ENCODE assay signal across 1 cellular context in the genomic region with DNA sequence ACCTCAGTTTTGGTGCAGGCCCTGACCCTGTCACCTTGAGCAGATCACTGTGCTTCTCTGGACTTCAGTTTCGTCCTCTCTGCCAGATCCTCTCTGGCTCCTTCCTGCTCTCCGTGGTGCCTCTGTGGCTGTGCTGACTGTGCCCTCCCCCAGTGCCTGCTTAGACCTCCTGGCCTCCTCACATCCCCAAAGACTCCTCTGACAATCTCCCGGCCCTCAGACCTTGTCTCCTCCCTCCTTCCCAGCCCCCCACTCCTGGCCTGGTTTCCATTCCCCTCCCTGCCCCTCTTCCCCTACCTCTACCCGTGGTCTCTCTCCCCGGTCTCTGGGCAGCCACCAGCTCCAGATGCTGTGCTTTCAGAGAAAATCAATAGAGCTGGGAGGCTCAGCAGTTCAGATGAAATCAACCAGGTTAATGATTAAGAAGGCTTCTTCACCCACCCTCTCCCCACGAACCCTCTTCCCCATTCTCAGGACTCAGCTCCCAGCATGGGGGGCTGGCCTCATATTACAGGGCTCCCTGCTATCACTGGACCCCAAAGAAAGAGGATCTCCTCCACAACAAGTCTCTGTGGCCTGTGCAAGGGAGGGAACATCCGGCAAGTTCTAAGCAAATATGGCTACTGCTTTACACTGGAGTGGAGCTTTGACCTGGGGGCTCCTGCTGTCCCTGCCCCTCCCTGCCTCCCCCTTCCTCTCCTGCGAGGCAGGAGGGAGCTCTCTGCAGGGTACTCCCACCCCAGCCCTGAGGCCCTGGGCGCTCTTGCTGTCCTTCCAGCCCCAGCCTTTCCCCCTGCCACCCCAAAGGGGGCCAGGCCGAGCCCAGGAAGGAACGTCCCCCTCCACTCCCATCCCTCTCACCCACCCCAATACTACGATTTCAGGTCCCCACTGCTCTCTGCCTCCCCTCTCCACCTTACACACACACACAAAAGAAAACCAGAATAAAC.
TF ChIP-seq lines count a peak whose summit lies in the region.

No MANE protein-coding gene starts in this region.

TF ChIP-seq in HepG2, 621 proteins besides CTCF, POLR2A, EP300 and RAD21 (continued from another document and continues in another):
- no peak for TF ChIP-seq ZNF773 (CRISPR knock-in tag; IDR thresholded peaks at IDR 0.05; ENCODE audit: borderline replicate concordance)
- TF ChIP-seq ZNF674 (CRISPR knock-in tag; IDR thresholded peaks at IDR 0.05; ENCODE audit: low read depth) = no peak
- TF ChIP-seq CREM (IDR thresholded peaks at IDR 0.05) = peak; percentile 39; the same call in 1 of the 2 replicates
- TF ChIP-seq CREM (CRISPR knock-in tag; IDR thresholded peaks at IDR 0.05) = no peak
- no peak for TF ChIP-seq MTF1 (CRISPR knock-in tag; IDR thresholded peaks at IDR 0.05)
- TF ChIP-seq ZFP36L2 (CRISPR knock-in tag; IDR thresholded peaks at IDR 0.05) = no peak
- TF ChIP-seq, protein P1, sequence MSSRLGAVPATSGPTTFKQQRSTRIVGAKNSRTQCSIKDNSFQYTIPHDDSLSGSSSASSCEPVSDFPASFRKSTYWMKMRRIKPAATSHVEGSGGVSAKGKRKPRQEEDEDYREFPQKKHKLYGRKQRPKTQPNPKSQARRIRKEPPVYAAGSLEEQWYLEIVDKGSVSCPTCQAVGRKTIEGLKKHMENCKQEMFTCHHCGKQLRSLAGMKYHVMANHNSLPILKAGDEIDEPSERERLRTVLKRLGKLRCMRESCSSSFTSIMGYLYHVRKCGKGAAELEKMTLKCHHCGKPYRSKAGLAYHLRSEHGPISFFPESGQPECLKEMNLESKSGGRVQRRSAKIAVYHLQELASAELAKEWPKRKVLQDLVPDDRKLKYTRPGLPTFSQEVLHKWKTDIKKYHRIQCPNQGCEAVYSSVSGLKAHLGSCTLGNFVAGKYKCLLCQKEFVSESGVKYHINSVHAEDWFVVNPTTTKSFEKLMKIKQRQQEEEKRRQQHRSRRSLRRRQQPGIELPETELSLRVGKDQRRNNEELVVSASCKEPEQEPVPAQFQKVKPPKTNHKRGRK (CRISPR knock-in tag; IDR thresholded peaks at IDR 0.05) = no peak
- no peak for TF ChIP-seq SNAPC2 (CRISPR knock-in tag; IDR thresholded peaks at IDR 0.05)
- TF ChIP-seq SIN3A (IDR thresholded peaks at IDR 0.05; ENCODE audit: borderline replicate concordance, low read depth, low read length) = peak; percentile 73; the same call in 1 of the 2 replicates
- TF ChIP-seq HNRNPH1 (optimal IDR thresholded peaks at IDR 0.05; ENCODE audit: low read depth, low read length) = no peak
- TF ChIP-seq, protein P2, sequence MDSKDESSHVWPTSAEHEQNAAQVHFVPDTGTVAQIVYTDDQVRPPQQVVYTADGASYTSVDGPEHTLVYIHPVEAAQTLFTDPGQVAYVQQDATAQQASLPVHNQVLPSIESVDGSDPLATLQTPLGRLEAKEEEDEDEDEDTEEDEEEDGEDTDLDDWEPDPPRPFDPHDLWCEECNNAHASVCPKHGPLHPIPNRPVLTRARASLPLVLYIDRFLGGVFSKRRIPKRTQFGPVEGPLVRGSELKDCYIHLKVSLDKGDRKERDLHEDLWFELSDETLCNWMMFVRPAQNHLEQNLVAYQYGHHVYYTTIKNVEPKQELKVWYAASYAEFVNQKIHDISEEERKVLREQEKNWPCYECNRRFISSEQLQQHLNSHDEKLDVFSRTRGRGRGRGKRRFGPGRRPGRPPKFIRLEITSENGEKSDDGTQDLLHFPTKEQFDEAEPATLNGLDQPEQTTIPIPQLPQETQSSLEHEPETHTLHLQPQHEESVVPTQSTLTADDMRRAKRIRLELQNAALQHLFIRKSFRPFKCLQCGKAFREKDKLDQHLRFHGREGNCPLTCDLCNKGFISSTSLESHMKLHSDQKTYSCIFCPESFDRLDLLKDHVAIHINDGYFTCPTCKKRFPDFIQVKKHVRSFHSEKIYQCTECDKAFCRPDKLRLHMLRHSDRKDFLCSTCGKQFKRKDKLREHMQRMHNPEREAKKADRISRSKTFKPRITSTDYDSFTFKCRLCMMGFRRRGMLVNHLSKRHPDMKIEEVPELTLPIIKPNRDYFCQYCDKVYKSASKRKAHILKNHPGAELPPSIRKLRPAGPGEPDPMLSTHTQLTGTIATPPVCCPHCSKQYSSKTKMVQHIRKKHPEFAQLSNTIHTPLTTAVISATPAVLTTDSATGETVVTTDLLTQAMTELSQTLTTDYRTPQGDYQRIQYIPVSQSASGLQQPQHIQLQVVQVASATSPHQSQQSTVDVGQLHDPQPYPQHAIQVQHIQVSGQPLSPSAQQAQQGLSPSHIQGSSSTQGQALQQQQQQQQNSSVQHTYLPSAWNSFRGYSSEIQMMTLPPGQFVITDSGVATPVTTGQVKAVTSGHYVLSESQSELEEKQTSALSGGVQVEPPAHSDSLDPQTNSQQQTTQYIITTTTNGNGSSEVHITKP (CRISPR knock-in tag; IDR thresholded peaks at IDR 0.05; ENCODE audit: low read depth) = no peak
- TF ChIP-seq TCF7L2 (IDR thresholded peaks at IDR 0.05; ENCODE audit: low read depth, low read length) = no peak
- TF ChIP-seq SAP130 (CRISPR knock-in tag; IDR thresholded peaks at IDR 0.05; ENCODE audit: low read depth) = peak; percentile 52; the same call in 1 of the 2 replicates
- peak; percentile 18; the same call in 1 of the 2 replicates for TF ChIP-seq ZNF333 (CRISPR knock-in tag; IDR thresholded peaks at IDR 0.05; ENCODE audit: borderline replicate concordance)
- TF ChIP-seq ISL2 (CRISPR knock-in tag; IDR thresholded peaks at IDR 0.05) = peak; percentile 58
- TF ChIP-seq, protein P3, sequence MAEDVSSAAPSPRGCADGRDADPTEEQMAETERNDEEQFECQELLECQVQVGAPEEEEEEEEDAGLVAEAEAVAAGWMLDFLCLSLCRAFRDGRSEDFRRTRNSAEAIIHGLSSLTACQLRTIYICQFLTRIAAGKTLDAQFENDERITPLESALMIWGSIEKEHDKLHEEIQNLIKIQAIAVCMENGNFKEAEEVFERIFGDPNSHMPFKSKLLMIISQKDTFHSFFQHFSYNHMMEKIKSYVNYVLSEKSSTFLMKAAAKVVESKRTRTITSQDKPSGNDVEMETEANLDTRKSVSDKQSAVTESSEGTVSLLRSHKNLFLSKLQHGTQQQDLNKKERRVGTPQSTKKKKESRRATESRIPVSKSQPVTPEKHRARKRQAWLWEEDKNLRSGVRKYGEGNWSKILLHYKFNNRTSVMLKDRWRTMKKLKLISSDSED (CRISPR knock-in tag; IDR thresholded peaks at IDR 0.05) = no peak
- TF ChIP-seq ZNF337 (CRISPR knock-in tag; IDR thresholded peaks at IDR 0.05; ENCODE audit: borderline replicate concordance, low read depth) = no peak
- no peak for TF ChIP-seq ZNF256 (CRISPR knock-in tag; conservative IDR thresholded peaks at IDR 0.05)
- TF ChIP-seq, protein P4, sequence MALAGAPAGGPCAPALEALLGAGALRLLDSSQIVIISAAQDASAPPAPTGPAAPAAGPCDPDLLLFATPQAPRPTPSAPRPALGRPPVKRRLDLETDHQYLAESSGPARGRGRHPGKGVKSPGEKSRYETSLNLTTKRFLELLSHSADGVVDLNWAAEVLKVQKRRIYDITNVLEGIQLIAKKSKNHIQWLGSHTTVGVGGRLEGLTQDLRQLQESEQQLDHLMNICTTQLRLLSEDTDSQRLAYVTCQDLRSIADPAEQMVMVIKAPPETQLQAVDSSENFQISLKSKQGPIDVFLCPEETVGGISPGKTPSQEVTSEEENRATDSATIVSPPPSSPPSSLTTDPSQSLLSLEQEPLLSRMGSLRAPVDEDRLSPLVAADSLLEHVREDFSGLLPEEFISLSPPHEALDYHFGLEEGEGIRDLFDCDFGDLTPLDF (CRISPR knock-in tag; IDR thresholded peaks at IDR 0.05) = no peak
- TF ChIP-seq KDM4B (CRISPR knock-in tag; IDR thresholded peaks at IDR 0.05) = no peak
- TF ChIP-seq, protein P5, sequence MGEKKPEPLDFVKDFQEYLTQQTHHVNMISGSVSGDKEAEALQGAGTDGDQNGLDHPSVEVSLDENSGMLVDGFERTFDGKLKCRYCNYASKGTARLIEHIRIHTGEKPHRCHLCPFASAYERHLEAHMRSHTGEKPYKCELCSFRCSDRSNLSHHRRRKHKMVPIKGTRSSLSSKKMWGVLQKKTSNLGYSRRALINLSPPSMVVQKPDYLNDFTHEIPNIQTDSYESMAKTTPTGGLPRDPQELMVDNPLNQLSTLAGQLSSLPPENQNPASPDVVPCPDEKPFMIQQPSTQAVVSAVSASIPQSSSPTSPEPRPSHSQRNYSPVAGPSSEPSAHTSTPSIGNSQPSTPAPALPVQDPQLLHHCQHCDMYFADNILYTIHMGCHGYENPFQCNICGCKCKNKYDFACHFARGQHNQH (CRISPR knock-in tag; IDR thresholded peaks at IDR 0.05) = no peak; the same call in 1 of the 2 replicates
- TF ChIP-seq, protein P6, sequence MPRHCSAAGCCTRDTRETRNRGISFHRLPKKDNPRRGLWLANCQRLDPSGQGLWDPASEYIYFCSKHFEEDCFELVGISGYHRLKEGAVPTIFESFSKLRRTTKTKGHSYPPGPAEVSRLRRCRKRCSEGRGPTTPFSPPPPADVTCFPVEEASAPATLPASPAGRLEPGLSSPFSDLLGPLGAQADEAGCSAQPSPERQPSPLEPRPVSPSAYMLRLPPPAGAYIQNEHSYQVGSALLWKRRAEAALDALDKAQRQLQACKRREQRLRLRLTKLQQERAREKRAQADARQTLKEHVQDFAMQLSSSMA (CRISPR knock-in tag; IDR thresholded peaks at IDR 0.05) = no peak
- TF ChIP-seq, protein P7, sequence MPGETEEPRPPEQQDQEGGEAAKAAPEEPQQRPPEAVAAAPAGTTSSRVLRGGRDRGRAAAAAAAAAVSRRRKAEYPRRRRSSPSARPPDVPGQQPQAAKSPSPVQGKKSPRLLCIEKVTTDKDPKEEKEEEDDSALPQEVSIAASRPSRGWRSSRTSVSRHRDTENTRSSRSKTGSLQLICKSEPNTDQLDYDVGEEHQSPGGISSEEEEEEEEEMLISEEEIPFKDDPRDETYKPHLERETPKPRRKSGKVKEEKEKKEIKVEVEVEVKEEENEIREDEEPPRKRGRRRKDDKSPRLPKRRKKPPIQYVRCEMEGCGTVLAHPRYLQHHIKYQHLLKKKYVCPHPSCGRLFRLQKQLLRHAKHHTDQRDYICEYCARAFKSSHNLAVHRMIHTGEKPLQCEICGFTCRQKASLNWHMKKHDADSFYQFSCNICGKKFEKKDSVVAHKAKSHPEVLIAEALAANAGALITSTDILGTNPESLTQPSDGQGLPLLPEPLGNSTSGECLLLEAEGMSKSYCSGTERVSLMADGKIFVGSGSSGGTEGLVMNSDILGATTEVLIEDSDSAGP (CRISPR knock-in tag; IDR thresholded peaks at IDR 0.05; ENCODE audit: borderline replicate concordance) = peak; percentile 41; the same call in 1 of the 2 replicates
- TF ChIP-seq, protein P8, sequence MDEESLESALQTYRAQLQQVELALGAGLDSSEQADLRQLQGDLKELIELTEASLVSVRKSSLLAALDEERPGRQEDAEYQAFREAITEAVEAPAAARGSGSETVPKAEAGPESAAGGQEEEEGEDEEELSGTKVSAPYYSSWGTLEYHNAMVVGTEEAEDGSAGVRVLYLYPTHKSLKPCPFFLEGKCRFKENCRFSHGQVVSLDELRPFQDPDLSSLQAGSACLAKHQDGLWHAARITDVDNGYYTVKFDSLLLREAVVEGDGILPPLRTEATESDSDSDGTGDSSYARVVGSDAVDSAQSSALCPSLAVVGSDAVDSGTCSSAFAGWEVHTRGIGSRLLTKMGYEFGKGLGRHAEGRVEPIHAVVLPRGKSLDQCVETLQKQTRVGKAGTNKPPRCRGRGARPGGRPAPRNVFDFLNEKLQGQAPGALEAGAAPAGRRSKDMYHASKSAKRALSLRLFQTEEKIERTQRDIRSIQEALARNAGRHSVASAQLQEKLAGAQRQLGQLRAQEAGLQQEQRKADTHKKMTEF (CRISPR knock-in tag; IDR thresholded peaks at IDR 0.05) = no peak
- no peak for TF ChIP-seq ATAD3A (CRISPR knock-in tag; IDR thresholded peaks at IDR 0.05)
- no peak for TF ChIP-seq KLF9 (CRISPR knock-in tag; IDR thresholded peaks at IDR 0.05; ENCODE audit: low read depth)
- no peak for TF ChIP-seq MYNN (CRISPR knock-in tag; IDR thresholded peaks at IDR 0.05; ENCODE audit: low read depth)
- TF ChIP-seq KDM6A (CRISPR knock-in tag; IDR thresholded peaks at IDR 0.05; ENCODE audit: low read depth) = 0 out of 2 replicates have a peak, but pooled peaks have one; percentile 8
- no peak for TF ChIP-seq ZNF879 (CRISPR knock-in tag; IDR thresholded peaks at IDR 0.05)
- TF ChIP-seq, protein P9, sequence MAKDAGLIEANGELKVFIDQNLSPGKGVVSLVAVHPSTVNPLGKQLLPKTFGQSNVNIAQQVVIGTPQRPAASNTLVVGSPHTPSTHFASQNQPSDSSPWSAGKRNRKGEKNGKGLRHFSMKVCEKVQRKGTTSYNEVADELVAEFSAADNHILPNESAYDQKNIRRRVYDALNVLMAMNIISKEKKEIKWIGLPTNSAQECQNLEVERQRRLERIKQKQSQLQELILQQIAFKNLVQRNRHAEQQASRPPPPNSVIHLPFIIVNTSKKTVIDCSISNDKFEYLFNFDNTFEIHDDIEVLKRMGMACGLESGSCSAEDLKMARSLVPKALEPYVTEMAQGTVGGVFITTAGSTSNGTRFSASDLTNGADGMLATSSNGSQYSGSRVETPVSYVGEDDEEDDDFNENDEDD (CRISPR knock-in tag; IDR thresholded peaks at IDR 0.05; ENCODE audit: borderline replicate concordance) = no peak
- TF ChIP-seq ZNF10 (CRISPR knock-in tag; IDR thresholded peaks at IDR 0.05; ENCODE audit: borderline replicate concordance, low read depth) = no peak
- TF ChIP-seq ZNF451 (CRISPR knock-in tag; IDR thresholded peaks at IDR 0.05) = no peak
- no peak for TF ChIP-seq ZNF562 (CRISPR knock-in tag; IDR thresholded peaks at IDR 0.05; ENCODE audit: borderline replicate concordance)
- TF ChIP-seq MBNL3 (CRISPR knock-in tag; conservative IDR thresholded peaks at IDR 0.05) = no peak
- TF ChIP-seq, protein P10, sequence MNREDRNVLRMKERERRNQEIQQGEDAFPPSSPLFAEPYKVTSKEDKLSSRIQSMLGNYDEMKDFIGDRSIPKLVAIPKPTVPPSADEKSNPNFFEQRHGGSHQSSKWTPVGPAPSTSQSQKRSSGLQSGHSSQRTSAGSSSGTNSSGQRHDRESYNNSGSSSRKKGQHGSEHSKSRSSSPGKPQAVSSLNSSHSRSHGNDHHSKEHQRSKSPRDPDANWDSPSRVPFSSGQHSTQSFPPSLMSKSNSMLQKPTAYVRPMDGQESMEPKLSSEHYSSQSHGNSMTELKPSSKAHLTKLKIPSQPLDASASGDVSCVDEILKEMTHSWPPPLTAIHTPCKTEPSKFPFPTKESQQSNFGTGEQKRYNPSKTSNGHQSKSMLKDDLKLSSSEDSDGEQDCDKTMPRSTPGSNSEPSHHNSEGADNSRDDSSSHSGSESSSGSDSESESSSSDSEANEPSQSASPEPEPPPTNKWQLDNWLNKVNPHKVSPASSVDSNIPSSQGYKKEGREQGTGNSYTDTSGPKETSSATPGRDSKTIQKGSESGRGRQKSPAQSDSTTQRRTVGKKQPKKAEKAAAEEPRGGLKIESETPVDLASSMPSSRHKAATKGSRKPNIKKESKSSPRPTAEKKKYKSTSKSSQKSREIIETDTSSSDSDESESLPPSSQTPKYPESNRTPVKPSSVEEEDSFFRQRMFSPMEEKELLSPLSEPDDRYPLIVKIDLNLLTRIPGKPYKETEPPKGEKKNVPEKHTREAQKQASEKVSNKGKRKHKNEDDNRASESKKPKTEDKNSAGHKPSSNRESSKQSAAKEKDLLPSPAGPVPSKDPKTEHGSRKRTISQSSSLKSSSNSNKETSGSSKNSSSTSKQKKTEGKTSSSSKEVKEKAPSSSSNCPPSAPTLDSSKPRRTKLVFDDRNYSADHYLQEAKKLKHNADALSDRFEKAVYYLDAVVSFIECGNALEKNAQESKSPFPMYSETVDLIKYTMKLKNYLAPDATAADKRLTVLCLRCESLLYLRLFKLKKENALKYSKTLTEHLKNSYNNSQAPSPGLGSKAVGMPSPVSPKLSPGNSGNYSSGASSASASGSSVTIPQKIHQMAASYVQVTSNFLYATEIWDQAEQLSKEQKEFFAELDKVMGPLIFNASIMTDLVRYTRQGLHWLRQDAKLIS (CRISPR knock-in tag; IDR thresholded peaks at IDR 0.05) = no peak
- TF ChIP-seq HOXA3 (CRISPR knock-in tag; IDR thresholded peaks at IDR 0.05) = peak; percentile 64
- TF ChIP-seq SP2 (CRISPR knock-in tag; IDR thresholded peaks at IDR 0.05) = no peak
- no peak for TF ChIP-seq ZNF672 (CRISPR knock-in tag; IDR thresholded peaks at IDR 0.05)
- TF ChIP-seq ZNF138 (CRISPR knock-in tag; IDR thresholded peaks at IDR 0.05; ENCODE audit: low read depth) = no peak
- no peak for TF ChIP-seq ELF4 (CRISPR knock-in tag; IDR thresholded peaks at IDR 0.05; ENCODE audit: borderline replicate concordance)
- no peak for TF ChIP-seq TBX3 (IDR thresholded peaks at IDR 0.05; ENCODE audit: borderline replicate concordance)
